39 cellular contexts compared by ENCODE assay signal in genomic region chrX:153421856-153422255, GRCh38. TPM values are rescaled to one million over a fixed set of nuclear protein-coding genes. Genes with fewer than 3 reads are reported as not detected.
"Had no signal": no experiment of that assay in that cellular context is flagged by ENCODE, and none has a peak within 500 bp of the region (broad histone marks: within the 10 kb centered on the region; RNA-seq: fewer than 3 reads in every experiment).

No MANE protein-coding gene starts in this region.

- FAIRE-seq: astrocyte, bronchial epithelial cell had no signal

- H3K9me3 ChIP-seq: adrenal gland, ascending aorta, body of pancreas, breast epithelium had no signal

- DNase-seq: activated effector memory CD4-positive, alpha-beta T cell treated with Interleukin-2 at 50 U/mL for 16 hours; activated gamma-delta T cell; activated gamma-delta T cell treated with Interleukin-2 at 50 U/mL for 16 hours; activated naive CD4-positive, alpha-beta T cell; activated naive CD4-positive, alpha-beta T cell treated with anti-CD3 and anti-CD28 coated beads for 36 hours; activated naive CD4-positive, alpha-beta T cell treated with anti-CD3 and anti-CD28 coated beads, Interleukin-2, amount 10 ng/mL, durations not matched to agents 7 days and 5 days; activated naive CD4-positive, alpha-beta T cell treated with anti-CD3 and anti-CD28 coated beads, Interleukin-2, amount 50 U/mL, for 16 hours; activated naive CD4-positive, alpha-beta T cell treated with Interleukin-2 at 50 U/mL for 16 hours; activated naive CD8-positive, alpha-beta T cell treated with anti-CD3 and anti-CD28 coated beads for 36 hours; activated naive CD8-positive, alpha-beta T cell treated with anti-CD3 and anti-CD28 coated beads, Interleukin-2, amount 10 ng/mL, durations not matched to agents 7 days and 5 days; activated naive CD8-positive, alpha-beta T cell treated with anti-CD3 and anti-CD28 coated beads, Interleukin-2, amount 50 U/mL, for 24 hours; activated T-cell treated with anti-CD3 and anti-CD28 coated beads for 4 hours; activated T-cell treated with anti-CD3 and anti-CD28 coated beads, Interleukin-2, amount 50 U/mL, for 1 hour; activated T-cell treated with anti-CD3 and anti-CD28 coated beads, Interleukin-2, amount 50 U/mL, for 24 hours; activated T-cell treated with anti-CD3 and anti-CD28 coated beads, Interleukin-2, amount 50 U/mL, for 4 hours; activated T-cell treated with anti-CD3 and anti-CD28 coated beads, Interleukin-2, amount 50 U/mL, for 48 hours; activated T-cell treated with anti-CD3 and anti-CD28 coated beads, Interleukin-2, amount 50 U/mL, for 72 hours; amniotic stem cell; amygdala; anterior cingulate cortex; aorta; body of pancreas; brain microvascular endothelial cell; caudate nucleus; central memory CD4-positive, alpha-beta T cell; cerebellar nuclear complex had no signal

- H3K36me3 ChIP-seq: adrenal gland, ascending aorta, brain microvascular endothelial cell, breast epithelium, cardiac muscle cell had no signal

- H3K4me3 ChIP-seq: adrenal gland, ascending aorta, body of pancreas, breast epithelium, cardiac muscle cell had no signal

- H3K27me3 ChIP-seq: adrenal gland, ascending aorta, body of pancreas, brain microvascular endothelial cell, cardiac muscle cell had no signal

- H3K4me1 ChIP-seq: adrenal gland, ascending aorta, body of pancreas, breast epithelium had no signal

- ATAC-seq: activated naive CD4-positive, alpha-beta T cell treated with anti-CD3 and anti-CD28 coated beads, Interleukin-2, amount 50 U/mL, for 72 hours; activated naive CD8-positive, alpha-beta T cell treated with anti-CD3 and anti-CD28 coated beads, Interleukin-2, amount 50 U/mL, for 24 hours; activated T-cell treated with anti-CD3 and anti-CD28 coated beads, Interleukin-2, amount 50 U/mL, for 4 hours; activated T-cell treated with anti-CD3 and anti-CD28 coated beads, Interleukin-2, amount 50 U/mL, for 72 hours; activated T-helper 17 cell treated with anti-CD3 and anti-CD28 coated beads, Interleukin-2, amount 50 U/mL, for 72 hours; body of pancreas had no signal

- H3K27ac ChIP-seq: adrenal gland, ascending aorta, body of pancreas, brain microvascular endothelial cell, breast epithelium had no signal

RNA-seq across cellular contexts. Expression of gene ZFP92, which starts 10.6 kb away (rescaled TPM):
- polyA plus RNA-seq: cardiac muscle cell had no signal

RNA-seq across cellular contexts. Expression of gene PNMA6E, which starts 20.7 kb away (rescaled TPM):
- total RNA-seq: activated naive CD4-positive, alpha-beta T cell treated with anti-CD3 and anti-CD28 coated beads for 36 hours; activated naive CD4-positive, alpha-beta T cell treated with anti-CD3 and anti-CD28 coated beads, Interleukin-2, amount 50 U/mL, for 72 hours; activated naive CD8-positive, alpha-beta T cell treated with anti-CD3 and anti-CD28 coated beads for 36 hours; activated naive CD8-positive, alpha-beta T cell treated with anti-CD3 and anti-CD28 coated beads, Interleukin-2, amount 10 ng/mL, durations not matched to agents 7 days and 5 days; activated T-cell treated with anti-CD3 and anti-CD28 coated beads, Interleukin-2, amount 50 U/mL, for 4 hours; activated T-cell treated with anti-CD3 and anti-CD28 coated beads, Interleukin-2, amount 50 U/mL, for 72 hours; activated T-helper 1 cell treated with anti-CD3 and anti-CD28 coated beads, Interleukin-12 subunit alpha, Interleukin-12 subunit beta, Interleukin-2, Interleukin-4 antibody, amounts not matched to agents 30 ng/mL and 10 ng/mL and 1 ng/mL, durations not matched to agents 14 hours and 24 hours and 36 hours; activated T-helper 17 cell treated with anti-CD3 and anti-CD28 coated beads, Interleukin-2, amount 50 U/mL, for 72 hours; activated T-helper 2 cell treated with anti-CD3 and anti-CD28 coated beads, Interferon-gamma antibody, Interleukin-2, Interleukin-4, amounts not matched to agents 10 μg/mL and 5 μg/mL and 100 μg/mL, durations not matched to agents 14 hours and 24 hours and 36 hours; aorta; ascending aorta; astrocyte; body of pancreas; breast epithelium; bronchial epithelial cell; cardiac septum; cerebellum had no signal
- polyA plus RNA-seq: adipose tissue, aorta, cardiac muscle cell had no signal

RNA-seq across cellular contexts. Expression of gene TREX2, which starts 24.0 kb away (rescaled TPM):
- polyA plus RNA-seq: cardiac muscle cell had no signal
